Comparison of ENCODE assay signal across 10 cellular contexts in genomic region chr1:52603301-52603675, GRCh38. TPM values are rescaled to one million over a fixed set of nuclear protein-coding genes. Genes with fewer than 3 reads are reported as not detected.
DNase-seq lines count a peak whose midpoint lies in the region; ATAC-seq and TF ChIP-seq lines count a peak whose summit lies in the region.
"Had no signal": no experiment of that assay in that cellular context is flagged by ENCODE, and none has a peak within 500 bp of the region (broad histone marks: within the 10 kb centered on the region; RNA-seq: fewer than 3 reads in every experiment).

No MANE protein-coding gene starts in this region.

- peak overlapping the region; percentile 94 for H3K27ac Mint-ChIP-seq in activated CD4-positive, alpha-beta T cell treated with anti-CD3 and anti-CD28 coated beads for 36 hours
- H3K27ac Mint-ChIP-seq in activated T-helper 1 cell treated with anti-CD3 and anti-CD28 coated beads, Interleukin-12 subunit alpha, Interleukin-12 subunit beta, Interleukin-2, Interleukin-4 antibody, amounts not matched to agents 30 ng/mL and 10 ng/mL and 1 ng/mL, durations not matched to agents 14 hours and 24 hours and 36 hours, result peak overlapping the region; percentile 82

- H3K9me3 Mint-ChIP-seq in activated CD4-positive, alpha-beta T cell treated with anti-CD3 and anti-CD28 coated beads for 36 hours (ENCODE audit: low read depth), result peaks cover 3% of the 10 kb centered on the region
- H3K9me3 Mint-ChIP-seq in activated T-helper 1 cell treated with anti-CD3 and anti-CD28 coated beads, Interleukin-12 subunit alpha, Interleukin-12 subunit beta, Interleukin-2, Interleukin-4 antibody, amounts not matched to agents 30 ng/mL and 10 ng/mL and 1 ng/mL, durations not matched to agents 14 hours and 24 hours and 36 hours, result no peaks in the 10 kb centered on the region

- CTCF ChIA-PET in activated CD4-positive, alpha-beta T cell treated with anti-CD3 and anti-CD28 coated beads for 36 hours (lab: Charles Lee), result interaction anchor here (0.6 to 1.0 kb wide), 2 partner anchors 118 to 128 kb away, joined by 3 to 5 read pairs; no protein-coding TSS in a partner anchor

- H3K4me1 ChIP-seq in left lung (peaks cover 7 to 34% of the 10 kb centered on the region in 2 donors), testis (peaks cover 17% of the 10 kb centered on the region)

- WGBS in testis, 2 donors, result 35 to 41% methylated on average over 7 of the region's 7 CpGs

- H3K4me3 Mint-ChIP-seq in activated CD4-positive, alpha-beta T cell treated with anti-CD3 and anti-CD28 coated beads for 36 hours, result peak overlapping the region; percentile 86
- H3K4me3 Mint-ChIP-seq in activated T-helper 1 cell treated with anti-CD3 and anti-CD28 coated beads, Interleukin-12 subunit alpha, Interleukin-12 subunit beta, Interleukin-2, Interleukin-4 antibody, amounts not matched to agents 30 ng/mL and 10 ng/mL and 1 ng/mL, durations not matched to agents 14 hours and 24 hours and 36 hours, result peak overlapping the region; percentile 87

- H3K36me3 ChIP-seq in left lung, result peaks cover 0 to 21% of the 10 kb centered on the region in 2 donors
- no peaks in the 10 kb centered on the region for H3K36me3 ChIP-seq in testis (ENCODE audit: low read depth, missing control alignments)

- H3K27me3 ChIP-seq in left lung (no peaks in the 10 kb centered on the region), testis (no peaks in the 10 kb centered on the region)

- DNase-seq in activated CD4-positive, alpha-beta T cell treated with anti-CD3 and anti-CD28 coated beads for 36 hours, result peak; percentile 17
- no peak for DNase-seq in activated CD4-positive, alpha-beta T cell treated with anti-CD3 and anti-CD28 coated beads, Interleukin-2, amount 50 U/mL, for 4 hours
- no peak for DNase-seq in activated T-helper 1 cell treated with anti-CD3 and anti-CD28 coated beads, Interleukin-12 subunit alpha, Interleukin-12 subunit beta, Interleukin-2, Interleukin-4 antibody, amounts not matched to agents 30 ng/mL and 10 ng/mL and 1 ng/mL, durations not matched to agents 14 hours and 24 hours and 36 hours (ENCODE audit: low spot score)
- DNase-seq in left lung (no peak), testis (peak; percentile 20), NCI-H187 (lab: John Stamatoyannopoulos, UW) (no peak)
- DNase-seq: AML-193, NCI-H2029 treated with DMSO at 0.1 percent for 48 hours had no signal

- H3K4me1 Mint-ChIP-seq in activated CD4-positive, alpha-beta T cell treated with anti-CD3 and anti-CD28 coated beads for 36 hours, result peaks cover 40% of the 10 kb centered on the region
- H3K4me1 Mint-ChIP-seq in activated T-helper 1 cell treated with anti-CD3 and anti-CD28 coated beads, Interleukin-12 subunit alpha, Interleukin-12 subunit beta, Interleukin-2, Interleukin-4 antibody, amounts not matched to agents 30 ng/mL and 10 ng/mL and 1 ng/mL, durations not matched to agents 14 hours and 24 hours and 36 hours (ENCODE audit: low read depth), result peaks cover 49% of the 10 kb centered on the region

- H3K4me3 ChIP-seq in left lung, result peak overlapping the region; percentile 36 to 53
- peak overlapping the region in 1 of 2 donors; percentile 65 for H3K4me3 ChIP-seq in testis

- H3K27me3 Mint-ChIP-seq in activated CD4-positive, alpha-beta T cell treated with anti-CD3 and anti-CD28 coated beads for 36 hours, result no peaks in the 10 kb centered on the region
- no peaks in the 10 kb centered on the region for H3K27me3 Mint-ChIP-seq in activated T-helper 1 cell treated with anti-CD3 and anti-CD28 coated beads, Interleukin-12 subunit alpha, Interleukin-12 subunit beta, Interleukin-2, Interleukin-4 antibody, amounts not matched to agents 30 ng/mL and 10 ng/mL and 1 ng/mL, durations not matched to agents 14 hours and 24 hours and 36 hours (ENCODE audit: insufficient read depth)

- POLR2A ChIA-PET in activated CD4-positive, alpha-beta T cell treated with anti-CD3 and anti-CD28 coated beads for 36 hours (lab: Charles Lee), result interaction anchor here (0.8 to 1.6 kb wide), 2 partner anchors 23 to 180 kb away, joined by 3 to 4 read pairs; no protein-coding TSS in a partner anchor

- TF ChIP-seq CTCF in left lung (IDR thresholded peaks at IDR 0.05) (no peak), testis (IDR thresholded peaks at IDR 0.05) (no peak)

- peaks cover 22% of the 10 kb centered on the region for H3K36me3 Mint-ChIP-seq in activated CD4-positive, alpha-beta T cell treated with anti-CD3 and anti-CD28 coated beads for 36 hours (ENCODE audit: low read depth)
- peaks cover 34% of the 10 kb centered on the region for H3K36me3 Mint-ChIP-seq in activated T-helper 1 cell treated with anti-CD3 and anti-CD28 coated beads, Interleukin-12 subunit alpha, Interleukin-12 subunit beta, Interleukin-2, Interleukin-4 antibody, amounts not matched to agents 30 ng/mL and 10 ng/mL and 1 ng/mL, durations not matched to agents 14 hours and 24 hours and 36 hours (ENCODE audit: low read depth)

- intact Hi-C loops in activated CD4-positive, alpha-beta T cell treated with anti-CD3 and anti-CD28 coated beads for 36 hours (cut with DNase I, micrococcal nuclease), result loop anchor here (2.0 to 5.0 kb wide), 3 partner anchors 34 to 236 kb away; partner anchors contain the start of genes CC2D1B (in 1 of the 2) and TUT4 (in 1 of the 2)
- intact Hi-C loops in activated T-helper 1 cell treated with anti-CD3 and anti-CD28 coated beads, Interleukin-12 subunit alpha, Interleukin-12 subunit beta, Interleukin-2, Interleukin-4 antibody, amounts not matched to agents 30 ng/mL and 10 ng/mL and 1 ng/mL, durations not matched to agents 14 hours and 24 hours and 36 hours (cut with micrococcal nuclease), result loop anchor here (1.0 to 2.0 kb wide), 3 partner anchors 34 to 84 kb away; no protein-coding TSS in a partner anchor
- intact Hi-C loops in left lung (cut with DNase I), result no loop called here
- intact Hi-C loops in testis (cut with DNase I; ENCODE audit: low total_unique reads), result no loop called here

- ATAC-seq in activated CD4-positive, alpha-beta T cell treated with anti-CD3 and anti-CD28 coated beads for 36 hours, result no peak
- no peak for ATAC-seq in left lung
- no peak for ATAC-seq in GM21723 (IDR thresholded peaks at IDR 0.05; ENCODE audit: unreplicated experiment)
- ATAC-seq in HG03460 (IDR thresholded peaks at IDR 0.05; ENCODE audit: unreplicated experiment), result no peak

- H3K27ac ChIP-seq in left lung, result no peak overlapping the region
- peak overlapping the region; percentile 72 to 92 for H3K27ac ChIP-seq in testis

- TF ChIP-seq POLR2A in testis (IDR thresholded peaks at IDR 0.05), result no peak

- no peaks in the 10 kb centered on the region for H3K9me3 ChIP-seq in left lung
- H3K9me3 ChIP-seq in testis, result no peaks in the 10 kb centered on the region

RNA-seq across cellular contexts. Expression of gene GPX7, which starts 1.1 kb away (rescaled TPM):
- 10 to 100 TPM; 19.0 to 23.1 TPM for total RNA-seq in activated CD4-positive, alpha-beta T cell treated with anti-CD3 and anti-CD28 coated beads for 36 hours
- total RNA-seq in activated T-helper 1 cell treated with anti-CD3 and anti-CD28 coated beads, Interleukin-12 subunit alpha, Interleukin-12 subunit beta, Interleukin-2, Interleukin-4 antibody, amounts not matched to agents 30 ng/mL and 10 ng/mL and 1 ng/mL, durations not matched to agents 14 hours and 24 hours and 36 hours, result 32.7 and 32.8 TPM in 2 replicates
- 10 to 100 TPM; 12.6 to 22.4 TPM for total RNA-seq in left lung
- 10 to 100 TPM; 23.2 to 26.6 TPM for total RNA-seq in testis
- 14.5 TPM for polyA plus RNA-seq in testis (ENCODE audit: insufficient read depth, low read depth, low replicate concordance)

RNA-seq across cellular contexts. Expression of gene SHISAL2A, which starts 29.7 kb away (rescaled TPM):
- 1 to 10 TPM; 8.1 to 9.8 TPM for total RNA-seq in activated CD4-positive, alpha-beta T cell treated with anti-CD3 and anti-CD28 coated beads for 36 hours
- 5.7 and 6.0 TPM in 2 replicates for total RNA-seq in activated T-helper 1 cell treated with anti-CD3 and anti-CD28 coated beads, Interleukin-12 subunit alpha, Interleukin-12 subunit beta, Interleukin-2, Interleukin-4 antibody, amounts not matched to agents 30 ng/mL and 10 ng/mL and 1 ng/mL, durations not matched to agents 14 hours and 24 hours and 36 hours
- total RNA-seq in left lung (1 to 10 TPM in 1 of 2 donors, not detected in 1; 1.6 TPM), testis (1 to 10 TPM; 4.8 to 5.0 TPM)
- 2.2 TPM for polyA plus RNA-seq in testis (ENCODE audit: insufficient read depth, low read depth, low replicate concordance)

RNA-seq across cellular contexts. Expression of gene TUT4, which starts 50.4 kb away (rescaled TPM):
- total RNA-seq in activated CD4-positive, alpha-beta T cell treated with anti-CD3 and anti-CD28 coated beads for 36 hours, result 10 to 100 TPM; 61.6 to 71.7 TPM
- 62.5 and 67.8 TPM in 2 replicates for total RNA-seq in activated T-helper 1 cell treated with anti-CD3 and anti-CD28 coated beads, Interleukin-12 subunit alpha, Interleukin-12 subunit beta, Interleukin-2, Interleukin-4 antibody, amounts not matched to agents 30 ng/mL and 10 ng/mL and 1 ng/mL, durations not matched to agents 14 hours and 24 hours and 36 hours
- total RNA-seq in left lung (10 to 100 TPM; 37.5 to 40.1 TPM), testis (100 to 1,000 TPM; 136 to 146 TPM)
- polyA plus RNA-seq in testis (ENCODE audit: insufficient read depth, low read depth, low replicate concordance), result 63.3 TPM

Comparison
In these comparisons a context has a peak if more than half of its experiments do, and no peak if none do; other contexts are left out.
1. DNase-seq: peak in activated CD4-positive, alpha-beta T cell treated with anti-CD3 and anti-CD28 coated beads for 36 hours (single experiment) and testis (single experiment); none in activated CD4-positive, alpha-beta T cell treated with anti-CD3 and anti-CD28 coated beads, Interleukin-2, amount 50 U/mL, for 4 hours (0 of 2), activated T-helper 1 cell treated with anti-CD3 and anti-CD28 coated beads, Interleukin-12 subunit alpha, Interleukin-12 subunit beta, Interleukin-2, Interleukin-4 antibody, amounts not matched to agents 30 ng/mL and 10 ng/mL and 1 ng/mL, durations not matched to agents 14 hours and 24 hours and 36 hours (single experiment), left lung (0 of 2) and NCI-H187 (0 of 2).
2. H3K27ac ChIP-seq: peak in testis (2 of 2); none in left lung (0 of 2).
3. intact Hi-C loops: an anchor here in activated CD4-positive, alpha-beta T cell treated with anti-CD3 and anti-CD28 coated beads for 36 hours (2.0 to 5.0 kb wide) and activated T-helper 1 cell treated with anti-CD3 and anti-CD28 coated beads, Interleukin-12 subunit alpha, Interleukin-12 subunit beta, Interleukin-2, Interleukin-4 antibody, amounts not matched to agents 30 ng/mL and 10 ng/mL and 1 ng/mL, durations not matched to agents 14 hours and 24 hours and 36 hours (1.0 to 2.0 kb wide); none called in left lung and testis.